12 cellular contexts compared by ENCODE assay signal in genomic region chr2:105794926-105795574, GRCh38. TPM values are rescaled to one million over a fixed set of nuclear protein-coding genes. Genes with fewer than 3 reads are reported as not detected.
DNase-seq lines count a peak whose midpoint lies in the region; ATAC-seq, FAIRE-seq and TF ChIP-seq lines count a peak whose summit lies in the region.
"Had no signal": no experiment of that assay in that cellular context is flagged by ENCODE, and none has a peak within 500 bp of the region (broad histone marks: within the 10 kb centered on the region; RNA-seq: fewer than 3 reads in every experiment).

No MANE protein-coding gene starts in this region.

- H3K27me3 ChIP-seq in CD8-positive, alpha-beta T cell (ENCODE audit: insufficient read depth, low read length): no peaks in the 10 kb centered on the region
- H3K27me3 ChIP-seq in lower lobe of right lung (ENCODE audit: low read depth): no peaks in the 10 kb centered on the region
- H3K27me3 ChIP-seq: SJCRH30 had no signal

- no peak for DNase-seq in CD8-positive, alpha-beta T cell
- DNase-seq in GM18507 (ENCODE audit: extremely low spot score, insufficient read length, low read depth) (no peak), lower lobe of right lung (no peak), type B pancreatic cell (ENCODE audit: extremely low spot score, unreplicated experiment) (no peak), OCI-M2 (lab: John Stamatoyannopoulos, UW; ENCODE audit: unreplicated experiment) (no peak), amygdala (lab: John Stamatoyannopoulos, UW) (no peak)
- no peak for DNase-seq in activated CD4-positive, alpha-beta memory T cell treated with anti-CD3 and anti-CD28 coated beads for 36 hours
- DNase-seq: anterior cingulate cortex, NCI-H446, SJCRH30 had no signal

- H3K9me3 ChIP-seq in CD8-positive, alpha-beta T cell (ENCODE audit: low read length): no peaks in the 10 kb centered on the region
- no peaks in the 10 kb centered on the region for H3K9me3 ChIP-seq in lower lobe of right lung
- H3K9me3 ChIP-seq: SJCRH30 had no signal

- peak; percentile 77 for FAIRE-seq in GM18507 (lab: Jason Lieb, UNC)
- FAIRE-seq: D721Med had no signal

- peak overlapping the region; percentile 96 for H3K27ac Mint-ChIP-seq in CD8-positive, alpha-beta T cell
- H3K27ac Mint-ChIP-seq in activated CD4-positive, alpha-beta memory T cell treated with anti-CD3 and anti-CD28 coated beads for 36 hours: peak overlapping the region; percentile 92
- no peak overlapping the region for H3K27ac Mint-ChIP-seq in type B pancreatic cell

- no peak for ATAC-seq in CD8-positive, alpha-beta T cell
- ATAC-seq in lower lobe of right lung (no peak), GM18517 (IDR thresholded peaks at IDR 0.05; ENCODE audit: unreplicated experiment) (no peak)

- intact Hi-C loops in CD8-positive, alpha-beta T cell (cut with DNase I, micrococcal nuclease): loop anchor here (5.0 to 10.0 kb wide), 3 partner anchors 132 to 370 kb away; no protein-coding TSS in a partner anchor
- intact Hi-C loops in activated CD4-positive, alpha-beta memory T cell treated with anti-CD3 and anti-CD28 coated beads for 36 hours (cut with micrococcal nuclease): loop anchor here (5.0 kb wide), 3 partner anchors 118 to 397 kb away; partner anchors contain the start of gene UXS1
- intact Hi-C loops in lower lobe of right lung (cut with DNase I): no loop called here

- no peaks in the 10 kb centered on the region for H3K36me3 ChIP-seq in CD8-positive, alpha-beta T cell (ENCODE audit: insufficient read depth, low read length)
- H3K36me3 ChIP-seq in lower lobe of right lung: no peaks in the 10 kb centered on the region

- no peak for TF ChIP-seq CTCF in CD8-positive, alpha-beta T cell (IDR thresholded peaks at IDR 0.05)
- no peak for TF ChIP-seq CTCF in lower lobe of right lung (IDR thresholded peaks at IDR 0.05)
- TF ChIP-seq CTCF in type B pancreatic cell (conservative IDR thresholded peaks at IDR 0.05): no peak

- H3K4me1 Mint-ChIP-seq in CD8-positive, alpha-beta T cell (ENCODE audit: low read depth): peaks cover 96% of the 10 kb centered on the region
- H3K4me1 Mint-ChIP-seq in activated CD4-positive, alpha-beta memory T cell treated with anti-CD3 and anti-CD28 coated beads for 36 hours (ENCODE audit: low read depth): peaks cover 94% of the 10 kb centered on the region
- H3K4me1 Mint-ChIP-seq in type B pancreatic cell (ENCODE audit: unreplicated experiment): peaks cover 54% of the 10 kb centered on the region

- peaks cover 18% of the 10 kb centered on the region for H3K36me3 Mint-ChIP-seq in CD8-positive, alpha-beta T cell
- H3K36me3 Mint-ChIP-seq in activated CD4-positive, alpha-beta memory T cell treated with anti-CD3 and anti-CD28 coated beads for 36 hours: peaks cover 19% of the 10 kb centered on the region
- H3K36me3 Mint-ChIP-seq in type B pancreatic cell: peaks cover 15% of the 10 kb centered on the region

- no peaks in the 10 kb centered on the region for H3K9me3 Mint-ChIP-seq in CD8-positive, alpha-beta T cell
- H3K9me3 Mint-ChIP-seq in activated CD4-positive, alpha-beta memory T cell treated with anti-CD3 and anti-CD28 coated beads for 36 hours: no peaks in the 10 kb centered on the region
- peaks cover 10% of the 10 kb centered on the region for H3K9me3 Mint-ChIP-seq in type B pancreatic cell

- CTCF ChIA-PET in CD8-positive, alpha-beta T cell (lab: Charles Lee): interaction anchor here (1.0 to 1.6 kb wide), 2 partner anchors 13 to 17 kb away, joined by 3 to 4 read pairs; no protein-coding TSS in a partner anchor
- CTCF ChIA-PET in activated CD4-positive, alpha-beta memory T cell treated with anti-CD3 and anti-CD28 coated beads for 36 hours (lab: Charles Lee): no interaction called here

- peak overlapping the region; percentile 14 for H3K4me3 ChIP-seq in CD8-positive, alpha-beta T cell (ENCODE audit: low read depth, low read length)
- H3K4me3 ChIP-seq in lower lobe of right lung: no peak overlapping the region
- H3K4me3 ChIP-seq: SJCRH30 had no signal

- H3K4me3 Mint-ChIP-seq in CD8-positive, alpha-beta T cell: peak overlapping the region; percentile 67
- peak overlapping the region; percentile 45 for H3K4me3 Mint-ChIP-seq in activated CD4-positive, alpha-beta memory T cell treated with anti-CD3 and anti-CD28 coated beads for 36 hours
- no peak overlapping the region for H3K4me3 Mint-ChIP-seq in type B pancreatic cell

- H3K27ac ChIP-seq in CD8-positive, alpha-beta T cell (ENCODE audit: low read depth, low read length): peak overlapping the region; percentile 34
- H3K27ac ChIP-seq in lower lobe of right lung: peak overlapping the region; percentile 19
- H3K27ac ChIP-seq: SJCRH30 had no signal

- POLR2A ChIA-PET in CD8-positive, alpha-beta T cell (lab: Charles Lee): interaction anchor here (1.1 to 1.5 kb wide), 2 partner anchors 49 to 299 kb away, joined by 3 to 8 read pairs; no protein-coding TSS in a partner anchor
- POLR2A ChIA-PET in activated CD4-positive, alpha-beta memory T cell treated with anti-CD3 and anti-CD28 coated beads for 36 hours (lab: Charles Lee): no interaction called here

- peaks cover 92% of the 10 kb centered on the region for H3K4me1 ChIP-seq in CD8-positive, alpha-beta T cell (ENCODE audit: insufficient read depth, low read length)
- peaks cover 68% of the 10 kb centered on the region for H3K4me1 ChIP-seq in lower lobe of right lung
- H3K4me1 ChIP-seq: SJCRH30 had no signal

- no peaks in the 10 kb centered on the region for H3K27me3 Mint-ChIP-seq in CD8-positive, alpha-beta T cell (ENCODE audit: low read depth)
- H3K27me3 Mint-ChIP-seq in activated CD4-positive, alpha-beta memory T cell treated with anti-CD3 and anti-CD28 coated beads for 36 hours: no peaks in the 10 kb centered on the region
- H3K27me3 Mint-ChIP-seq in type B pancreatic cell: no peaks in the 10 kb centered on the region

RNA-seq across cellular contexts. Expression of gene NCK2, which starts 50.3 kb away (rescaled TPM):
- 10 to 100 TPM; 59.0 to 60.3 TPM for total RNA-seq in CD8-positive, alpha-beta T cell
- total RNA-seq in activated CD4-positive, alpha-beta memory T cell treated with anti-CD3 and anti-CD28 coated beads for 36 hours: 10 to 100 TPM; 81.8 to 85.8 TPM
- total RNA-seq in lower lobe of right lung: 36.7 TPM
- 86.4 and 103 TPM in 2 replicates for total RNA-seq in type B pancreatic cell (ENCODE audit: low replicate concordance)
